ENCODE assay signal across 40 cellular contexts in genomic region chr4:162969194-162969593, GRCh38.
"Had no signal": no experiment of that assay in that cellular context is flagged by ENCODE, and none has a peak within 500 bp of the region (broad histone marks: within the 10 kb centered on the region; RNA-seq: fewer than 3 reads in every experiment).

No MANE protein-coding gene starts in this region.

- H3K27me3 Mint-ChIP-seq: activated naive CD4-positive, alpha-beta T cell treated with anti-CD3 and anti-CD28 coated beads, Interleukin-2, amount 10 ng/mL, durations not matched to agents 7 days and 5 days; activated naive CD4-positive, alpha-beta T cell treated with anti-CD3 and anti-CD28 coated beads, Interleukin-2, amount 50 U/mL, for 24 hours; activated naive CD8-positive, alpha-beta T cell treated with anti-CD3 and anti-CD28 coated beads for 36 hours; activated naive CD8-positive, alpha-beta T cell treated with anti-CD3 and anti-CD28 coated beads, Interleukin-2, amount 10 ng/mL, durations not matched to agents 7 days and 5 days; brain; central memory CD8-positive, alpha-beta T cell had no signal

- H3K9me3 ChIP-seq: adrenal gland, ascending aorta, body of pancreas, breast epithelium had no signal

- H3K4me3 ChIP-seq: adrenal gland, ascending aorta, body of pancreas, breast epithelium, cardiac muscle cell had no signal

- FAIRE-seq: astrocyte had no signal

- H3K27me3 ChIP-seq: adrenal gland, ascending aorta, body of pancreas, brain microvascular endothelial cell, breast epithelium, cardiac muscle cell had no signal

- H3K4me1 ChIP-seq: adrenal gland, ascending aorta, body of pancreas, breast epithelium had no signal

- H3K9me3 Mint-ChIP-seq: activated naive CD4-positive, alpha-beta T cell treated with anti-CD3 and anti-CD28 coated beads, Interleukin-2, amount 50 U/mL, for 24 hours; activated naive CD8-positive, alpha-beta T cell treated with anti-CD3 and anti-CD28 coated beads for 36 hours had no signal

- DNase-seq: activated effector memory CD4-positive, alpha-beta T cell treated with anti-CD3 and anti-CD28 coated beads, Interleukin-2, amount 50 U/mL, for 16 hours; activated effector memory CD4-positive, alpha-beta T cell treated with Interleukin-2 at 50 U/mL for 16 hours; activated gamma-delta T cell; activated gamma-delta T cell treated with Interleukin-2 at 50 U/mL for 16 hours; activated naive CD4-positive, alpha-beta T cell; activated naive CD4-positive, alpha-beta T cell treated with anti-CD3 and anti-CD28 coated beads for 36 hours; activated naive CD4-positive, alpha-beta T cell treated with anti-CD3 and anti-CD28 coated beads, Interleukin-2, amount 10 ng/mL, durations not matched to agents 7 days and 5 days; activated naive CD4-positive, alpha-beta T cell treated with anti-CD3 and anti-CD28 coated beads, Interleukin-2, amount 50 U/mL, for 16 hours; activated naive CD4-positive, alpha-beta T cell treated with Interleukin-2 at 50 U/mL for 16 hours; activated naive CD8-positive, alpha-beta T cell treated with anti-CD3 and anti-CD28 coated beads for 36 hours; activated naive CD8-positive, alpha-beta T cell treated with anti-CD3 and anti-CD28 coated beads, Interleukin-2, amount 10 ng/mL, durations not matched to agents 7 days and 5 days; activated naive CD8-positive, alpha-beta T cell treated with anti-CD3 and anti-CD28 coated beads, Interleukin-2, amount 50 U/mL, for 24 hours; activated T-cell treated with anti-CD3 and anti-CD28 coated beads for 4 hours; activated T-cell treated with anti-CD3 and anti-CD28 coated beads, Interleukin-2, amount 50 U/mL, for 1 hour; activated T-cell treated with anti-CD3 and anti-CD28 coated beads, Interleukin-2, amount 50 U/mL, for 24 hours; activated T-cell treated with anti-CD3 and anti-CD28 coated beads, Interleukin-2, amount 50 U/mL, for 4 hours; activated T-cell treated with anti-CD3 and anti-CD28 coated beads, Interleukin-2, amount 50 U/mL, for 48 hours; activated T-cell treated with anti-CD3 and anti-CD28 coated beads, Interleukin-2, amount 50 U/mL, for 72 hours; adrenal gland; amniotic stem cell; amygdala; anterior cingulate cortex; aorta; body of pancreas; brain microvascular endothelial cell; caudate nucleus; central memory CD4-positive, alpha-beta T cell; cerebellar nuclear complex had no signal

- H3K36me3 ChIP-seq: adrenal gland, ascending aorta, brain microvascular endothelial cell, breast epithelium, cardiac muscle cell had no signal

- H3K27ac Mint-ChIP-seq: activated naive CD4-positive, alpha-beta T cell treated with anti-CD3 and anti-CD28 coated beads for 36 hours; activated naive CD4-positive, alpha-beta T cell treated with anti-CD3 and anti-CD28 coated beads, Interleukin-2, amount 10 ng/mL, durations not matched to agents 7 days and 5 days; activated naive CD4-positive, alpha-beta T cell treated with anti-CD3 and anti-CD28 coated beads, Interleukin-2, amount 50 U/mL, for 24 hours; activated naive CD4-positive, alpha-beta T cell treated with anti-CD3 and anti-CD28 coated beads, Interleukin-2, amount 50 U/mL, for 72 hours; activated naive CD8-positive, alpha-beta T cell; activated naive CD8-positive, alpha-beta T cell treated with anti-CD3 and anti-CD28 coated beads for 36 hours; activated naive CD8-positive, alpha-beta T cell treated with anti-CD3 and anti-CD28 coated beads, Interleukin-2, amount 10 ng/mL, durations not matched to agents 7 days and 5 days; activated naive CD8-positive, alpha-beta T cell treated with anti-CD3 and anti-CD28 coated beads, Interleukin-2, amount 50 U/mL, for 24 hours; activated T-cell treated with anti-CD3 and anti-CD28 coated beads, Interleukin-2, amount 50 U/mL, for 24 hours; activated T-cell treated with anti-CD3 and anti-CD28 coated beads, Interleukin-2, amount 50 U/mL, for 72 hours; activated T-helper 1 cell treated with anti-CD3 and anti-CD28 coated beads, Interleukin-12 subunit alpha, Interleukin-12 subunit beta, Interleukin-2, Interleukin-4 antibody, amounts not matched to agents 30 ng/mL and 10 ng/mL and 1 ng/mL, durations not matched to agents 14 hours and 24 hours and 36 hours; activated T-helper 17 cell treated with anti-CD3 and anti-CD28 coated beads, Interleukin-2, amount 50 U/mL, for 72 hours; activated T-helper 2 cell treated with anti-CD3 and anti-CD28 coated beads, Interferon-gamma antibody, Interleukin-2, Interleukin-4, amounts not matched to agents 10 μg/mL and 5 μg/mL and 100 μg/mL, durations not matched to agents 14 hours and 24 hours and 36 hours; brain had no signal

- H3K4me3 Mint-ChIP-seq: activated naive CD4-positive, alpha-beta T cell treated with anti-CD3 and anti-CD28 coated beads for 36 hours; activated naive CD4-positive, alpha-beta T cell treated with anti-CD3 and anti-CD28 coated beads, Interleukin-2, amount 10 ng/mL, durations not matched to agents 7 days and 5 days; activated naive CD4-positive, alpha-beta T cell treated with anti-CD3 and anti-CD28 coated beads, Interleukin-2, amount 50 U/mL, for 24 hours; activated naive CD8-positive, alpha-beta T cell; activated naive CD8-positive, alpha-beta T cell treated with anti-CD3 and anti-CD28 coated beads for 36 hours; activated naive CD8-positive, alpha-beta T cell treated with anti-CD3 and anti-CD28 coated beads, Interleukin-2, amount 10 ng/mL, durations not matched to agents 7 days and 5 days; activated naive CD8-positive, alpha-beta T cell treated with anti-CD3 and anti-CD28 coated beads, Interleukin-2, amount 50 U/mL, for 24 hours; activated T-cell treated with anti-CD3 and anti-CD28 coated beads, Interleukin-2, amount 50 U/mL, for 24 hours; activated T-cell treated with anti-CD3 and anti-CD28 coated beads, Interleukin-2, amount 50 U/mL, for 4 hours; activated T-cell treated with anti-CD3 and anti-CD28 coated beads, Interleukin-2, amount 50 U/mL, for 72 hours; activated T-helper 1 cell treated with anti-CD3 and anti-CD28 coated beads, Interleukin-12 subunit alpha, Interleukin-12 subunit beta, Interleukin-2, Interleukin-4 antibody, amounts not matched to agents 30 ng/mL and 10 ng/mL and 1 ng/mL, durations not matched to agents 14 hours and 24 hours and 36 hours; activated T-helper 17 cell treated with anti-CD3 and anti-CD28 coated beads, Interleukin-2, amount 50 U/mL, for 72 hours; brain; central memory CD8-positive, alpha-beta T cell had no signal

- H3K27ac ChIP-seq: adrenal gland, ascending aorta, body of pancreas, brain microvascular endothelial cell, breast epithelium, cardiac muscle cell had no signal

- H3K36me3 Mint-ChIP-seq: activated naive CD4-positive, alpha-beta T cell treated with anti-CD3 and anti-CD28 coated beads, Interleukin-2, amount 10 ng/mL, durations not matched to agents 7 days and 5 days; activated naive CD4-positive, alpha-beta T cell treated with anti-CD3 and anti-CD28 coated beads, Interleukin-2, amount 50 U/mL, for 24 hours; activated naive CD8-positive, alpha-beta T cell; activated naive CD8-positive, alpha-beta T cell treated with anti-CD3 and anti-CD28 coated beads, Interleukin-2, amount 10 ng/mL, durations not matched to agents 7 days and 5 days; brain had no signal

- H3K4me1 Mint-ChIP-seq: activated naive CD4-positive, alpha-beta T cell treated with anti-CD3 and anti-CD28 coated beads, Interleukin-2, amount 10 ng/mL, durations not matched to agents 7 days and 5 days; activated naive CD4-positive, alpha-beta T cell treated with anti-CD3 and anti-CD28 coated beads, Interleukin-2, amount 50 U/mL, for 24 hours; activated naive CD8-positive, alpha-beta T cell treated with anti-CD3 and anti-CD28 coated beads for 36 hours; activated naive CD8-positive, alpha-beta T cell treated with anti-CD3 and anti-CD28 coated beads, Interleukin-2, amount 10 ng/mL, durations not matched to agents 7 days and 5 days; activated naive CD8-positive, alpha-beta T cell treated with anti-CD3 and anti-CD28 coated beads, Interleukin-2, amount 50 U/mL, for 24 hours; activated T-helper 17 cell treated with anti-CD3 and anti-CD28 coated beads, Interleukin-2, amount 50 U/mL, for 72 hours; brain; central memory CD8-positive, alpha-beta T cell had no signal
